1 cellular context compared by ENCODE assay signal in the genomic region with DNA sequence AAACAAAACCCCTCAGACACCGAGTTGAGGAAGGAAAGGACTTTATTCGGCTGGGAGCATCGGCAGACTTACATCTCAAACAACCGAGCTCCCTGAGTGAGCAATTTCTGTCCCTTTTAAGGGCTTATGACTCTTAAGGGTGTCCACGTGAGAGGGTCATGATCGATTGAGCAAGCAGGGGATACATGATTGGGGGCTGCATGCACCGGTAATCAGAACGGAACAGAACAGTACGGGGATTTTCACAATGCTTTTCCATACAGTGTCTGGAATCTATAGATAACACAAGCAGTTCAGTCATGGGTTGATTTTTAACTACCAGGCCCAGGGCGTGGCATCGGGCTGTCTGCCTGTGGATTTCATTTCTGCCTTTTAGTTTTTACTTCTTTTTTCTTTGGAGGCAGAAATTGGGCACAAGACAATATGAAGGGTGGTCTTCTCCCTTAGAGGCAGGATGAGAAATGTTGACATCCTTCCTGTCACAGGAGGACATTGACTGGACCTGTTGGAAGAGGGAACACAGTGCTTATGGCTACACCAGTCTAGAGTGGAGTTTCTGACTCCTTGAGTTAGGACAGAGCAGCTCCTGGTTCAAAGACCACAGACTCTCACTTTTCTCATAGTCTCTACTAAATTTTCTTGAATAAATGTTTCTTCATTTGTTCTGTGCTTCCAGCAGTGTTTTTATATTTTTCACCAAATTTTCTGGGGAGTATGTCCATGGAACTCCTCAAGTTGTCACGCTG.
TF ChIP-seq lines count a peak whose summit lies in the region.

No MANE protein-coding gene starts in this region.

TF ChIP-seq in GM12878, 131 proteins besides CTCF, POLR2A, EP300 and RAD21:
- no peak for TF ChIP-seq ATF7 (IDR thresholded peaks at IDR 0.05; ENCODE audit: low read depth)
- 0 out of 2 replicates have a peak, but pooled peaks have one; percentile 24 for TF ChIP-seq RB1 (IDR thresholded peaks at IDR 0.05; ENCODE audit: borderline replicate concordance)
- no peak for TF ChIP-seq TBL1XR1 (IDR thresholded peaks at IDR 0.05; ENCODE audit: low read depth, low read length)
- TF ChIP-seq WRNIP1 (IDR thresholded peaks at IDR 0.05; ENCODE audit: borderline replicate concordance, low read depth, low read length): no peak
- TF ChIP-seq ZZZ3 (IDR thresholded peaks at IDR 0.05; ENCODE audit: control insufficient read depth, insufficient read length, low read depth): no peak
- TF ChIP-seq BHLHE40 (IDR thresholded peaks at IDR 0.05; ENCODE audit: borderline replicate concordance in 1 of 2, low read depth in 2 of 2, low read length in 1 of 2): peak in 1 of 2 experiments; percentile 61; a peak in 1 of 4 replicates
- no peak for TF ChIP-seq RELA (IDR thresholded peaks at IDR 0.05; ENCODE audit: borderline replicate concordance, partially characterized antibody)
- TF ChIP-seq STAT1 (conservative IDR thresholded peaks at IDR 0.05): no peak
- TF ChIP-seq IKZF1 (conservative IDR thresholded peaks at IDR 0.05): 0 out of 2 replicates have a peak, but pooled peaks have one; percentile 10
TF ChIP-seq in GM12878: peak in this region for 3.
